ENCODE assay signal across 8 cellular contexts in genomic region chr13:49690133-49690989, GRCh38. TPM values are rescaled to one million over a fixed set of nuclear protein-coding genes. Genes with fewer than 3 reads are reported as not detected.
DNase-seq lines count a peak whose midpoint lies in the region; ATAC-seq and TF ChIP-seq lines count a peak whose summit lies in the region.

No MANE protein-coding gene starts in this region.

- no peaks in the 10 kb centered on the region for H3K9me2 ChIP-seq in PC-9 (ENCODE audit: insufficient read depth)

- no peaks in the 10 kb centered on the region for H3K9me3 ChIP-seq in PC-9 (ENCODE audit: insufficient read depth, low read depth)

- peak overlapping the region; percentile 64 for H3K27ac Mint-ChIP-seq in endothelial cell (ENCODE audit: unreplicated experiment)
- peak overlapping the region; percentile 31 to 72 for H3K27ac Mint-ChIP-seq in natural killer cell treated with Interleukin-12 subunit alpha and Interleukin-12 subunit beta and Interleukin-15 and Interleukin-18, amount 100 ng/mL, for 72 hours

- H3F3A ChIP-seq in PC-9 (ENCODE audit: insufficient read depth, low read depth) = peaks cover 20% of the 10 kb centered on the region; the same call in 1 of the 2 replicates

- H3K27me3 ChIP-seq in BJ (ENCODE audit: control insufficient read depth, insufficient read depth, low read length) (no peaks in the 10 kb centered on the region), PC-9 (ENCODE audit: insufficient read depth, low read depth) (no peaks in the 10 kb centered on the region)

- H3K36me3 Mint-ChIP-seq in endothelial cell (ENCODE audit: low read depth, unreplicated experiment) = peaks cover 12% of the 10 kb centered on the region
- H3K36me3 Mint-ChIP-seq in natural killer cell treated with Interleukin-12 subunit alpha and Interleukin-12 subunit beta and Interleukin-15 and Interleukin-18, amount 100 ng/mL, for 72 hours = no peaks in the 10 kb centered on the region

- TF ChIP-seq CTCF in BJ (IDR thresholded peaks at IDR 0.05; ENCODE audit: insufficient read depth, low read depth, low read length) (no peak), PC-9 (conservative IDR thresholded peaks at IDR 0.05) (no peak), endothelial cell (IDR thresholded peaks at IDR 0.05; ENCODE audit: unreplicated experiment) (no peak)

- H3K27me3 Mint-ChIP-seq in endothelial cell (ENCODE audit: unreplicated experiment) = peaks cover 7% of the 10 kb centered on the region
- H3K27me3 Mint-ChIP-seq in natural killer cell treated with Interleukin-12 subunit alpha and Interleukin-12 subunit beta and Interleukin-15 and Interleukin-18, amount 100 ng/mL, for 72 hours = no peaks in the 10 kb centered on the region

- peaks cover 33% of the 10 kb centered on the region for H3K4me1 ChIP-seq in PC-9 (replicated peaks; ENCODE audit: insufficient read depth)

- peaks cover 57% of the 10 kb centered on the region for H3K79me2 ChIP-seq in PC-9 (ENCODE audit: low read depth)

- peaks cover 16% of the 10 kb centered on the region for H3K4me1 Mint-ChIP-seq in endothelial cell (ENCODE audit: unreplicated experiment)
- peaks cover 13 to 17% of the 10 kb centered on the region in 2 donors for H3K4me1 Mint-ChIP-seq in natural killer cell treated with Interleukin-12 subunit alpha and Interleukin-12 subunit beta and Interleukin-15 and Interleukin-18, amount 100 ng/mL, for 72 hours (ENCODE audit: low read depth in 2 of 2)

- H3K4me3 ChIP-seq in BJ (ENCODE audit: low read depth, low read length) (peak overlapping the region; percentile 68), PC-9 (peak overlapping the region; percentile 71)

- in situ Hi-C loops in G401 (cut with HindIII; ENCODE audit: low sequenced_read_pairs) = no loop called here

- ATAC-seq in GM18519 (IDR thresholded peaks at IDR 0.05; ENCODE audit: low FRiP score, unreplicated experiment) (peak; percentile 18), HG02973 (IDR thresholded peaks at IDR 0.05; ENCODE audit: unreplicated experiment) (peak; percentile 22)
- peak in 1 of 2 donors; percentile 1 for ATAC-seq in natural killer cell treated with Interleukin-12 subunit alpha and Interleukin-12 subunit beta and Interleukin-15 and Interleukin-18, amount 100 ng/mL, for 72 hours

- peak overlapping the region; percentile 83 for H3K4me2 ChIP-seq in PC-9

- intact Hi-C loops in PC-9 (cut with micrococcal nuclease; ENCODE audit: unreplicated experiment) = loop anchor here (5.0 kb wide), 1 partner anchor 247 kb away; the partner anchor contains the start of gene SPRYD7

- peak overlapping the region; percentile 82 for H2AFZ ChIP-seq in PC-9

- H3K4me3 Mint-ChIP-seq in endothelial cell (ENCODE audit: unreplicated experiment) = peak overlapping the region; percentile 95
- peak overlapping the region; percentile 90 for H3K4me3 Mint-ChIP-seq in natural killer cell treated with Interleukin-12 subunit alpha and Interleukin-12 subunit beta and Interleukin-15 and Interleukin-18, amount 100 ng/mL, for 72 hours

- POLR2A ChIA-PET in BJ (lab: Charles Lee) (no interaction called here), PC-9 (lab: Charles Lee; ENCODE audit: unreplicated experiment) (interaction anchor here (0.5 to 0.7 kb wide), 2 partner anchors 84 to 186 kb away, joined by 5 to 28 read pairs; no protein-coding TSS in a partner anchor)

- peaks cover 6% of the 10 kb centered on the region; the same call in 1 of the 2 replicates for H4K20me1 ChIP-seq in PC-9 (ENCODE audit: insufficient read depth)

- H3K36me3 ChIP-seq in BJ (ENCODE audit: control insufficient read depth, insufficient read depth, low read length) = peaks cover 2% of the 10 kb centered on the region; the same call in 1 of the 2 replicates
- peaks cover 13% of the 10 kb centered on the region; the same call in 1 of the 2 replicates for H3K36me3 ChIP-seq in PC-9 (ENCODE audit: low read depth)

- CTCF ChIA-PET in BJ (lab: Yijun Ruan, JAX) = interaction anchor here (1.1 to 1.8 kb wide), 2 partner anchors 9 to 11 kb away, joined by 3 to 7 read pairs; no protein-coding TSS in a partner anchor
- CTCF ChIA-PET in PC-9 (lab: Charles Lee) = interaction anchor here (1.1 kb wide), 1 partner anchor 101 kb away, joined by 5 read pairs; no protein-coding TSS in a partner anchor

- DNase-seq in BJ (ENCODE audit: low read depth) (no peak), PC-9 (peak; percentile 12 to 82), endothelial cell (ENCODE audit: low spot score) (no peak), G401 (ENCODE audit: low spot score) (no peak)
- DNase-seq in natural killer cell treated with Interleukin-12 subunit alpha and Interleukin-12 subunit beta and Interleukin-15 and Interleukin-18, amount 100 ng/mL, for 72 hours (ENCODE audit: low spot score) = no peak
- no peak for DNase-seq in stimulated activated CD4-positive, alpha-beta T cell treated with anti-CD3 and anti-CD28 coated beads, Interleukin-4, amount 100 ng/mL, for 1 hour

- peaks cover 4% of the 10 kb centered on the region for H3K9me3 Mint-ChIP-seq in endothelial cell (ENCODE audit: unreplicated experiment)
- H3K9me3 Mint-ChIP-seq in natural killer cell treated with Interleukin-12 subunit alpha and Interleukin-12 subunit beta and Interleukin-15 and Interleukin-18, amount 100 ng/mL, for 72 hours = no peaks in the 10 kb centered on the region

- peak overlapping the region; percentile 91 for H3K27ac ChIP-seq in PC-9

- BruUV-seq in PC-9 (replicated peaks; lab: Mats Ljungman, UMichigan) = TSS peak; percentile 29

RNA-seq across cellular contexts. Expression of gene EBPL, which starts 0.9 kb away (rescaled TPM):
- polyA plus RNA-seq in BJ (2011; rRNA removed) = 43.3 and 52.2 TPM in 2 replicates
- polyA minus RNA-seq in BJ (2011; rRNA and poly(A)+ RNA removed) = 8.8 and 12.0 TPM in 2 replicates
- total RNA-seq in PC-9 (2021) (77.0 and 100 TPM in 2 replicates), endothelial cell (ENCODE audit: unreplicated experiment) (59.0 TPM)
- total RNA-seq in natural killer cell treated with Interleukin-12 subunit alpha and Interleukin-12 subunit beta and Interleukin-15 and Interleukin-18, amount 100 ng/mL, for 72 hours = 10 to 100 TPM; 20.1 to 39.0 TPM
- 116 and 197 TPM in 2 replicates for total RNA-seq in G401 (2014; rRNA removed; shearing (Covaris generic))

Comparison
In these comparisons a context has a peak if more than half of its experiments do, and no peak if none do; other contexts are left out.
1. DNase-seq: peak in PC-9 (2 of 2); none in BJ (single experiment), endothelial cell (single experiment), natural killer cell treated with Interleukin-12 subunit alpha and Interleukin-12 subunit beta and Interleukin-15 and Interleukin-18, amount 100 ng/mL, for 72 hours (single experiment), G401 (single experiment) and stimulated activated CD4-positive, alpha-beta T cell treated with anti-CD3 and anti-CD28 coated beads, Interleukin-4, amount 100 ng/mL, for 1 hour (single experiment).